8 cellular contexts compared by ENCODE assay signal in the genomic region with DNA sequence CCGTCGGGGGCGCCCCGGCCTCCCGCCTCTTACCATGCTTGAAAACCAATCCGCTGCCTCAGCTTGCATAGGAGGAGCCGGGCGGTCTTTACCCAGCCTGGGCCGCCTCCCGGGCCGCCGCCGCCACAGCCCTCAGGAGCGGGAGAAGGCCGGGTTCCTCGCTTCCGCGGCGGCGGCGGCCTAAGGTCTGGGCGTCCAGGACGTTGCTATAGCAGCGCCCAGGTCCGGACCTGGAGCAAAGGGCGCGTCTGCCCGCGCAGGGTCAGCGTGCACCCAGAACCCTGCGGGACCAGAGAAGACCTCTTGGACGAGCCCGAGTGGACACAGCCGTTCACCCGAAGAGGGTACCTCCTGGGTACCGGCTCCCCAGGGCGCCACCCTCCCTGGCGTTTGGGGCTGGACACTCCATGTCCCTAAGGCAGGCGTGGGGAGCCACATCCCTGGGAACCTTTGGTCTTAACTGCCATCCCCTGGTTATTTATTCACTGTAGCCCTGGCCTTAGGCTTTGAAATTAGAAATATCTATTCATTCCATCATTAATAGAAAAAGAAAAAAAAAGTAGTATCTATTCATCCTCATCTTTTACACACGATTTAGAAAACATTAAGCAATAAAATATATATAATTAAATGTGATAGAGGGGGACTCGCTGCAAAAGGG. TPM values are rescaled to one million over a fixed set of nuclear protein-coding genes. Genes with fewer than 3 reads are reported as not detected.
DNase-seq lines count a peak whose midpoint lies in the region; ATAC-seq and TF ChIP-seq lines count a peak whose summit lies in the region.

No MANE protein-coding gene starts in this region.

- intact Hi-C loops in PC-3 (cut with micrococcal nuclease), result no loop called here

- ATAC-seq in PC-3 (no peak), HG02623 (IDR thresholded peaks at IDR 0.05; ENCODE audit: unreplicated experiment) (no peak)

- peaks cover 4% of the 10 kb centered on the region for H3K4me1 ChIP-seq in PC-3 (ENCODE audit: insufficient read depth, low read length)
- peaks cover 18% of the 10 kb centered on the region for H3K4me1 ChIP-seq in neural progenitor cell

- no peaks in the 10 kb centered on the region for H3K27me3 ChIP-seq in PC-3 (ENCODE audit: low read length)
- H3K27me3 ChIP-seq in neural progenitor cell, result peaks cover 13% of the 10 kb centered on the region

- H3K4me3 Mint-ChIP-seq in neural progenitor cell, result no peak overlapping the region

- CTCF ChIA-PET in PC-3 (lab: Charles Lee) (no interaction called here), HEK293T (lab: Yijun Ruan, JAX) (no interaction called here)

- H3K9me3 ChIP-seq in PC-3 (ENCODE audit: low read length), result no peaks in the 10 kb centered on the region
- no peaks in the 10 kb centered on the region for H3K9me3 ChIP-seq in neural progenitor cell (ENCODE audit: low read depth)

- no peak overlapping the region for H3K27ac ChIP-seq in PC-3 (ENCODE audit: low read length)
- H3K27ac ChIP-seq in neural progenitor cell, result no peak overlapping the region

- H3K27me3 Mint-ChIP-seq in neural progenitor cell (ENCODE audit: insufficient read depth, low read depth), result peaks cover 4% of the 10 kb centered on the region

- H3K36me3 Mint-ChIP-seq in neural progenitor cell, result peaks cover 27% of the 10 kb centered on the region

- H3K4me1 Mint-ChIP-seq in neural progenitor cell, result peaks cover 22% of the 10 kb centered on the region

- POLR2A ChIA-PET in PC-3 (lab: Charles Lee; ENCODE audit: unreplicated experiment) (no interaction called here), HEK293T (lab: Yijun Ruan, JAX) (no interaction called here)

- H3K27ac Mint-ChIP-seq in neural progenitor cell, result no peak overlapping the region

- no peaks in the 10 kb centered on the region for H3K9me2 ChIP-seq in PC-3 (replicated peaks; ENCODE audit: low read length)

- 0 out of 2 replicates have a peak overlapping the region, but pooled peaks have one; percentile 35 for H3K4me3 ChIP-seq in PC-3 (ENCODE audit: low read length)
- peak overlapping the region; percentile 67 for H3K4me3 ChIP-seq in fibroblast of mammary gland (ENCODE audit: control insufficient read depth, low read depth, low read length)
- H3K4me3 ChIP-seq in neural progenitor cell, result peak overlapping the region; percentile 59

- H3F3A ChIP-seq in PC-3 (ENCODE audit: low read length, unreplicated experiment) (no peaks in the 10 kb centered on the region), neural progenitor cell (ENCODE audit: low read depth) (peaks cover 26% of the 10 kb centered on the region)

- H2AFZ ChIP-seq in PC-3 (ENCODE audit: low read length) (0 out of 2 replicates have a peak overlapping the region, but pooled peaks have one; percentile 26), neural progenitor cell (replicated peaks) (no peak overlapping the region)

- H3K4me2 ChIP-seq in PC-3 (ENCODE audit: low read length) (peak overlapping the region; percentile 66), neural progenitor cell (peak overlapping the region; percentile 81)

- H3K9ac ChIP-seq in PC-3 (ENCODE audit: low read length), result no peak overlapping the region
- H3K9ac ChIP-seq in neural progenitor cell, result no peak overlapping the region

- no peak for TF ChIP-seq CTCF in PC-3 (conservative IDR thresholded peaks at IDR 0.05; ENCODE audit: low read depth, low read length)
- TF ChIP-seq CTCF in fibroblast of mammary gland (conservative IDR thresholded peaks at IDR 0.05; ENCODE audit: control insufficient read depth, insufficient read depth, low read depth, low read length), result no peak
- no peak for TF ChIP-seq CTCF in neural progenitor cell (IDR thresholded peaks at IDR 0.05)

- DNase-seq in Ammon's horn (ENCODE audit: low spot score) (peak; percentile 23), PC-3 (no peak), fibroblast of mammary gland (ENCODE audit: low read depth) (peak; percentile 40), neural progenitor cell (ENCODE audit: low spot score) (peak; percentile 80), HEK293T (ENCODE audit: extremely low spot score) (no peak), activated gamma-delta T cell treated with Interleukin-2 at 50 U/mL for 16 hours (no peak), NCI-H1436 treated with DMSO at 0.1 percent for 48 hours (lab: John Stamatoyannopoulos, UW) (no peak)

- no peaks in the 10 kb centered on the region for H3K79me2 ChIP-seq in PC-3 (ENCODE audit: low read length)
- peaks cover 25% of the 10 kb centered on the region for H3K79me2 ChIP-seq in neural progenitor cell (ENCODE audit: low read depth)

- no peaks in the 10 kb centered on the region for H3K36me3 ChIP-seq in PC-3 (ENCODE audit: low read depth, low read length)
- no peaks in the 10 kb centered on the region for H3K36me3 ChIP-seq in neural progenitor cell

- H3K9me3 Mint-ChIP-seq in neural progenitor cell, result no peaks in the 10 kb centered on the region

- BruUV-seq in PC-3 (replicated peaks; lab: Mats Ljungman, UMichigan), result no TSS peak

- H4K20me1 ChIP-seq in PC-3 (ENCODE audit: low read length) (no peaks in the 10 kb centered on the region), neural progenitor cell (ENCODE audit: low read depth) (peaks cover 18% of the 10 kb centered on the region)

TF ChIP-seq in HEK293T, 16 proteins besides CTCF, POLR2A, EP300 and RAD21:
- no peak for TF ChIP-seq NFRKB (IDR thresholded peaks at IDR 0.05)
- TF ChIP-seq FOXM1 (IDR thresholded peaks at IDR 0.05; ENCODE audit: borderline replicate concordance), result no peak
- TF ChIP-seq CTBP1 (IDR thresholded peaks at IDR 0.05; ENCODE audit: borderline replicate concordance), result no peak
- TF ChIP-seq ELF4 (IDR thresholded peaks at IDR 0.05), result no peak
- TF ChIP-seq HDGF (IDR thresholded peaks at IDR 0.05; ENCODE audit: borderline replicate concordance), result no peak
- TF ChIP-seq L3MBTL2 (conservative IDR thresholded peaks at IDR 0.05), result no peak
- TF ChIP-seq, protein P1, sequence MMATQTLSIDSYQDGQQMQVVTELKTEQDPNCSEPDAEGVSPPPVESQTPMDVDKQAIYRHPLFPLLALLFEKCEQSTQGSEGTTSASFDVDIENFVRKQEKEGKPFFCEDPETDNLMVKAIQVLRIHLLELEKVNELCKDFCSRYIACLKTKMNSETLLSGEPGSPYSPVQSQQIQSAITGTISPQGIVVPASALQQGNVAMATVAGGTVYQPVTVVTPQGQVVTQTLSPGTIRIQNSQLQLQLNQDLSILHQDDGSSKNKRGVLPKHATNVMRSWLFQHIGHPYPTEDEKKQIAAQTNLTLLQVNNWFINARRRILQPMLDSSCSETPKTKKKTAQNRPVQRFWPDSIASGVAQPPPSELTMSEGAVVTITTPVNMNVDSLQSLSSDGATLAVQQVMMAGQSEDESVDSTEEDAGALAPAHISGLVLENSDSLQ (IDR thresholded peaks at IDR 0.05), result no peak
- no peak for TF ChIP-seq TARDBP (IDR thresholded peaks at IDR 0.05)
- no peak for TF ChIP-seq ZNF384 (IDR thresholded peaks at IDR 0.05)
- TF ChIP-seq ARNT (IDR thresholded peaks at IDR 0.05), result no peak
- no peak for TF ChIP-seq LEF1 (IDR thresholded peaks at IDR 0.05; ENCODE audit: borderline replicate concordance)
- TF ChIP-seq FOXK2 (IDR thresholded peaks at IDR 0.05), result no peak
- TF ChIP-seq SUZ12 (IDR thresholded peaks at IDR 0.05), result no peak
- no peak for TF ChIP-seq SP1 (IDR thresholded peaks at IDR 0.05)
- no peak for TF ChIP-seq BHLHE40 (IDR thresholded peaks at IDR 0.05; ENCODE audit: borderline replicate concordance)
- no peak for TF ChIP-seq FOXA1 (IDR thresholded peaks at IDR 0.05)

RNA-seq across cellular contexts. Expression of a gene that starts 2.4 kb away (rescaled TPM):
- total RNA-seq in PC-3 (2014; rRNA removed) (1.8 and 3.5 TPM in 2 replicates), neural progenitor cell (ENCODE audit: low replicate concordance) (47.1 and 70.4 TPM in 2 replicates)

RNA-seq across cellular contexts. Expression of a gene that starts 34.8 kb away (rescaled TPM):
- 17.8 and 20.5 TPM in 2 replicates for total RNA-seq in PC-3 (2014; rRNA removed)
- 14.1 and 17.3 TPM in 2 replicates for total RNA-seq in neural progenitor cell (ENCODE audit: low replicate concordance)

Comparison
In these comparisons a context has a peak if more than half of its experiments do, and no peak if none do; other contexts are left out.
1. DNase-seq: peak in Ammon's horn (single experiment), fibroblast of mammary gland (single experiment) and neural progenitor cell (single experiment); none in PC-3 (single experiment), HEK293T (single experiment), activated gamma-delta T cell treated with Interleukin-2 at 50 U/mL for 16 hours (single experiment) and NCI-H1436 treated with DMSO at 0.1 percent for 48 hours (single experiment).
2. RNA of a gene that starts 2.4 kb away (total RNA-seq): 47.1 to 70.4 TPM in neural progenitor cell; 1.8 to 3.5 TPM in PC-3; every median in the first group is over 10 times any median in the second.
3. Peak in every context shown above with its lines, with median percentiles within 50 percentile points of each other: H3K4me3 ChIP-seq.